ENCODE assay signal across 22 cellular contexts in genomic region chr3:2807514-2807913, GRCh38.
DNase-seq lines count a peak whose midpoint lies in the region; ATAC-seq, FAIRE-seq and TF ChIP-seq lines count a peak whose summit lies in the region.
"Had no signal": no experiment of that assay in that cellular context is flagged by ENCODE, and none has a peak within 500 bp of the region (broad histone marks: within the 10 kb centered on the region; RNA-seq: fewer than 3 reads in every experiment).

No MANE protein-coding gene starts in this region.

- in situ Hi-C loops in HepG2 (cut with HindIII; ENCODE audit: extremely low pct_ligation_motif_present, low pct_unique_long_range_greater_than_20kb), result no loop called here
- in situ Hi-C loops in IMR-90 (cut with MboI; ENCODE audit: low sequenced_read_pairs), result no loop called here

- DNase-seq in HepG2 (ENCODE audit: low spot score), result no peak
- DNase-seq in right lobe of liver, result no peak
- no peak for DNase-seq in IMR-90
- no peak for DNase-seq in GDM1 (lab: John Stamatoyannopoulos, UW)
- no peak for DNase-seq in MV-4-11 (lab: John Stamatoyannopoulos, UW)
- no peak for DNase-seq in EL
- DNase-seq: 8988T; AML-193; Caco-2; Calu3; CD4-positive, alpha-beta T cell; CD8-positive, alpha-beta T cell; DMS79 treated with DMSO at 0.1 percent for 48 hours; GF-D8 had no signal

- H2AFZ ChIP-seq in HepG2 (ENCODE audit: low read length), result no peak overlapping the region
- no peak overlapping the region for H2AFZ ChIP-seq in IMR-90 (replicated peaks; ENCODE audit: low read length, poor library complexity)
- H2AFZ ChIP-seq in OCI-LY3 (ENCODE audit: low read depth, low read length), result no peak overlapping the region
- H2AFZ ChIP-seq in parathyroid adenoma, result peak overlapping the region; percentile 38

- H3K9ac ChIP-seq in HepG2 (ENCODE audit: insufficient read depth, low read depth, low read length) (no peak overlapping the region), IMR-90 (ENCODE audit: low read depth, low read length) (no peak overlapping the region), OCI-LY3 (ENCODE audit: low read length) (no peak overlapping the region), parathyroid adenoma (no peak overlapping the region)
- H3K9ac ChIP-seq: BLaER1 treated with 17β-estradiol and CSF1 and Interleukin-3, amounts not matched to agents 10 nM and 100 nM had no signal

- H3K23ac ChIP-seq in IMR-90 (ENCODE audit: low read depth, low read length), result no peak overlapping the region

- intact Hi-C loops in HepG2 (cut with micrococcal nuclease; ENCODE audit: unreplicated experiment), result no loop called here
- intact Hi-C loops in right lobe of liver (cut with DNase I), result no loop called here
- intact Hi-C loops in IMR-90 (cut with micrococcal nuclease), result no loop called here

- H3K36me3 ChIP-seq in HepG2 (replicated peaks in 1 of 2; ENCODE audit: control insufficient read depth in 1 of 2, insufficient read depth in 2 of 2, low read length in 2 of 2), result no peaks in the 10 kb centered on the region
- H3K36me3 ChIP-seq in right lobe of liver, result no peaks in the 10 kb centered on the region
- H3K36me3 ChIP-seq in IMR-90 (ENCODE audit: control insufficient read depth, insufficient read depth, low read length), result no peaks in the 10 kb centered on the region
- H3K36me3 ChIP-seq in OCI-LY3 (replicated peaks; ENCODE audit: low read depth, low read length), result no peaks in the 10 kb centered on the region
- H3K36me3 ChIP-seq in parathyroid adenoma (ENCODE audit: control insufficient read depth, insufficient read depth, low read length), result no peaks in the 10 kb centered on the region
- H3K36me3 ChIP-seq: BLaER1 treated with 17β-estradiol and CSF1 and Interleukin-3, amounts not matched to agents 10 nM and 100 nM had no signal

- ATAC-seq in HepG2, result no peak
- ATAC-seq in right lobe of liver, result no peak
- ATAC-seq in IMR-90 (ENCODE audit: low read depth), result no peak
- ATAC-seq: CD8-positive, alpha-beta T cell had no signal

- H3K79me2 ChIP-seq in HepG2 (ENCODE audit: insufficient read depth, low read length) (no peaks in the 10 kb centered on the region), OCI-LY3 (ENCODE audit: low read length) (no peaks in the 10 kb centered on the region), parathyroid adenoma (no peaks in the 10 kb centered on the region)

- H3K4me1 ChIP-seq in HepG2 (ENCODE audit: insufficient read depth, low read length) (no peaks in the 10 kb centered on the region), right lobe of liver (no peaks in the 10 kb centered on the region), IMR-90 (ENCODE audit: control insufficient read depth, insufficient read depth, low read length) (no peaks in the 10 kb centered on the region), OCI-LY3 (ENCODE audit: low read length) (peaks cover 34% of the 10 kb centered on the region), parathyroid adenoma (peaks cover 13% of the 10 kb centered on the region)
- H3K4me1 ChIP-seq: BLaER1 treated with 17β-estradiol and CSF1 and Interleukin-3, amounts not matched to agents 10 nM and 100 nM; Caco-2 had no signal

- H4K5ac ChIP-seq in IMR-90 (ENCODE audit: low read depth, low read length), result no peak overlapping the region

- no peaks in the 10 kb centered on the region; a peak in 1 of 5 replicates for H3K27me3 ChIP-seq in HepG2 (ENCODE audit: control insufficient read depth in 1 of 2, insufficient read depth in 2 of 2, low read length in 2 of 2)
- no peaks in the 10 kb centered on the region for H3K27me3 ChIP-seq in right lobe of liver
- no peaks in the 10 kb centered on the region for H3K27me3 ChIP-seq in IMR-90 (ENCODE audit: control insufficient read depth, insufficient read depth, low read length)
- no peaks in the 10 kb centered on the region; the same call in 1 of the 2 replicates for H3K27me3 ChIP-seq in OCI-LY3 (ENCODE audit: low read depth, low read length)
- no peaks in the 10 kb centered on the region for H3K27me3 ChIP-seq in parathyroid adenoma (ENCODE audit: control insufficient read depth, insufficient read depth, low read length)
- H3K27me3 ChIP-seq: BLaER1 treated with 17β-estradiol and CSF1 and Interleukin-3, amounts not matched to agents 10 nM and 100 nM had no signal

- H3K79me1 ChIP-seq in IMR-90 (ENCODE audit: low read depth in 1 of 2, low read length in 2 of 2), result no peaks in the 10 kb centered on the region

- no peak overlapping the region for H3K14ac ChIP-seq in IMR-90 (replicated peaks; ENCODE audit: low read depth, low read length)

- H4K91ac ChIP-seq in IMR-90 (ENCODE audit: insufficient read depth, low read depth, low read length), result no peak overlapping the region

- no peak overlapping the region for H3K4ac ChIP-seq in IMR-90 (ENCODE audit: low read depth, low read length)

- TF ChIP-seq POLR2A in HepG2 (IDR thresholded peaks at IDR 0.05; ENCODE audit: insufficient read depth in 1 of 2, low read depth in 2 of 2, low read length in 2 of 2) (no peak), right lobe of liver (IDR thresholded peaks at IDR 0.05) (no peak), IMR-90 (IDR thresholded peaks at IDR 0.05; ENCODE audit: low read depth, low read length) (no peak)

- H4K20me1 ChIP-seq in HepG2 (ENCODE audit: insufficient read depth, low read length), result no peaks in the 10 kb centered on the region
- H4K20me1 ChIP-seq in IMR-90 (ENCODE audit: insufficient read depth, low read length), result no peaks in the 10 kb centered on the region
- H4K20me1 ChIP-seq in OCI-LY3 (ENCODE audit: insufficient read depth, low read length), result no peaks in the 10 kb centered on the region
- H4K20me1 ChIP-seq: BLaER1 treated with 17β-estradiol and CSF1 and Interleukin-3, amounts not matched to agents 10 nM and 100 nM had no signal

- H3K9me1 ChIP-seq in IMR-90 (ENCODE audit: insufficient read depth, low read length), result no peaks in the 10 kb centered on the region

- 0% methylated on average over 1 of the region's 1 CpG for WGBS in HepG2 (ENCODE audit: low lambda C conversion rate)
- 33% methylated on average over 1 of the region's 1 CpG for WGBS in right lobe of liver (ENCODE audit: insufficient coverage, low coverage, low lambda C conversion rate, missing lambda C conversion rate)
- no CpG with 5 or more reads among the region's 1 CpG for WGBS in IMR-90 (ENCODE audit: extremely low coverage in 2 of 2, insufficient read length in 1 of 2), 2 experiments

- CTCF ChIA-PET in HepG2 (lab: Yijun Ruan, JAX; ENCODE audit: low intra/inter-chr PET ratio, low total read pairs) (no interaction called here), IMR-90 (lab: Yijun Ruan, JAX) (no interaction called here)

- no peak overlapping the region for H2AK5ac ChIP-seq in IMR-90 (ENCODE audit: low read depth, low read length)

- no peak for TF ChIP-seq RAD21 in HepG2 (CRISPR knock-in tag; IDR thresholded peaks at IDR 0.05)
- no peak for TF ChIP-seq RAD21 in IMR-90 (IDR thresholded peaks at IDR 0.05; ENCODE audit: low read length)

- no peak for FAIRE-seq in HepG2 (lab: Jason Lieb, UNC)
- FAIRE-seq: A204.1, D721Med, GM12891, GM19239 had no signal

- H2BK15ac ChIP-seq in IMR-90 (ENCODE audit: low read depth, low read length), result no peak overlapping the region

- TF ChIP-seq CTCF in HepG2 (CRISPR knock-in tag; IDR thresholded peaks at IDR 0.05), result no peak
- TF ChIP-seq CTCF in right lobe of liver (IDR thresholded peaks at IDR 0.05), result no peak
- no peak for TF ChIP-seq CTCF in IMR-90 (conservative IDR thresholded peaks at IDR 0.05; ENCODE audit: low read depth, low read length)
- no peak for TF ChIP-seq CTCF in OCI-LY3 (IDR thresholded peaks at IDR 0.05; ENCODE audit: low read depth, low read length)
- TF ChIP-seq CTCF in parathyroid adenoma (IDR thresholded peaks at IDR 0.05), result no peak

- H4K8ac ChIP-seq in IMR-90 (ENCODE audit: low read depth in 2 of 2, low read length in 2 of 2), result no peak overlapping the region

- H3K4me3 ChIP-seq in HepG2 (replicated peaks in 1 of 3; ENCODE audit: insufficient read depth in 1 of 3, low read depth in 2 of 3, low read length in 3 of 3), result no peak overlapping the region
- no peak overlapping the region for H3K4me3 ChIP-seq in right lobe of liver
- no peak overlapping the region for H3K4me3 ChIP-seq in IMR-90 (ENCODE audit: insufficient read depth, low read depth, low read length)
- H3K4me3 ChIP-seq in OCI-LY3 (ENCODE audit: low read length), result peak overlapping the region; percentile 64
- no peak overlapping the region for H3K4me3 ChIP-seq in parathyroid adenoma (ENCODE audit: low read depth, low read length)
- H3K4me3 ChIP-seq: BLaER1 treated with 17β-estradiol and CSF1 and Interleukin-3, amounts not matched to agents 10 nM and 100 nM had no signal

- H3K9me3 ChIP-seq in HepG2 (ENCODE audit: low read length) (no peaks in the 10 kb centered on the region), right lobe of liver (no peaks in the 10 kb centered on the region), IMR-90 (ENCODE audit: control insufficient read depth, insufficient read depth, low read length) (peaks cover 2% of the 10 kb centered on the region; the same call in 1 of the 2 replicates), OCI-LY3 (ENCODE audit: insufficient read depth, low read length) (no peaks in the 10 kb centered on the region), parathyroid adenoma (ENCODE audit: control insufficient read depth, low read length) (no peaks in the 10 kb centered on the region)
- H3K9me3 ChIP-seq: BLaER1 treated with 17β-estradiol and CSF1 and Interleukin-3, amounts not matched to agents 10 nM and 100 nM; Caco-2 had no signal

- H2AK9ac ChIP-seq in IMR-90 (replicated peaks; ENCODE audit: low read depth, low read length, poor library complexity), result no peak overlapping the region

- no peak overlapping the region for H2BK120ac ChIP-seq in IMR-90 (ENCODE audit: low read depth, low read length)

- POLR2A ChIA-PET in HepG2 (lab: Yijun Ruan, JAX) (no interaction called here), IMR-90 (lab: Charles Lee; ENCODE audit: unreplicated experiment) (no interaction called here)

- H2BK5ac ChIP-seq in IMR-90 (ENCODE audit: low read depth, low read length, poor library complexity, severe bottlenecking), result no peak overlapping the region

- H3K27ac ChIP-seq in HepG2 (ENCODE audit: extremely low read length, insufficient read depth, low read length) (no peak overlapping the region), right lobe of liver (no peak overlapping the region), IMR-90 (ENCODE audit: insufficient read depth, low read length) (no peak overlapping the region), OCI-LY3 (ENCODE audit: low read length) (no peak overlapping the region), parathyroid adenoma (peak overlapping the region; percentile 46)
- H3K27ac ChIP-seq: BLaER1 treated with 17β-estradiol and CSF1 and Interleukin-3, amounts not matched to agents 10 nM and 100 nM; C4-2B had no signal

- H3K56ac ChIP-seq in IMR-90 (ENCODE audit: extremely low read depth, insufficient read depth, low read length), result no peak overlapping the region

- no peak overlapping the region for H3K18ac ChIP-seq in IMR-90 (ENCODE audit: low read depth, low read length)

- dilution Hi-C loops in IMR-90 (cut with HindIII; ENCODE audit: low sequenced_read_pairs, unreplicated experiment), result no loop called here

- H2BK20ac ChIP-seq in IMR-90 (ENCODE audit: low read depth, low read length), result no peak overlapping the region

- TF ChIP-seq EP300 in HepG2 (IDR thresholded peaks at IDR 0.05; ENCODE audit: low read depth in 2 of 2, low read length in 2 of 2) (no peak), HepG2 (CRISPR knock-in tag; IDR thresholded peaks at IDR 0.05; ENCODE audit: borderline replicate concordance) (no peak)

- BruUV-seq in HepG2 (replicated peaks; lab: Mats Ljungman, UMichigan), result no TSS peak
- no TSS peak for BruUV-seq in IMR-90 (replicated peaks; lab: Mats Ljungman, UMichigan)

- no peak overlapping the region for H3K4me2 ChIP-seq in HepG2 (ENCODE audit: low read depth, low read length)
- H3K4me2 ChIP-seq in IMR-90 (ENCODE audit: low read depth, low read length), result no peak overlapping the region
- H3K4me2 ChIP-seq in OCI-LY3 (ENCODE audit: low read length), result peak overlapping the region; percentile 81
- H3K4me2 ChIP-seq in parathyroid adenoma (ENCODE audit: low read length), result no peak overlapping the region
- H3K4me2 ChIP-seq: BLaER1 treated with 17β-estradiol and CSF1 and Interleukin-3, amounts not matched to agents 10 nM and 100 nM had no signal
